ENCODE assay signal across 12 cellular contexts in the genomic region with DNA sequence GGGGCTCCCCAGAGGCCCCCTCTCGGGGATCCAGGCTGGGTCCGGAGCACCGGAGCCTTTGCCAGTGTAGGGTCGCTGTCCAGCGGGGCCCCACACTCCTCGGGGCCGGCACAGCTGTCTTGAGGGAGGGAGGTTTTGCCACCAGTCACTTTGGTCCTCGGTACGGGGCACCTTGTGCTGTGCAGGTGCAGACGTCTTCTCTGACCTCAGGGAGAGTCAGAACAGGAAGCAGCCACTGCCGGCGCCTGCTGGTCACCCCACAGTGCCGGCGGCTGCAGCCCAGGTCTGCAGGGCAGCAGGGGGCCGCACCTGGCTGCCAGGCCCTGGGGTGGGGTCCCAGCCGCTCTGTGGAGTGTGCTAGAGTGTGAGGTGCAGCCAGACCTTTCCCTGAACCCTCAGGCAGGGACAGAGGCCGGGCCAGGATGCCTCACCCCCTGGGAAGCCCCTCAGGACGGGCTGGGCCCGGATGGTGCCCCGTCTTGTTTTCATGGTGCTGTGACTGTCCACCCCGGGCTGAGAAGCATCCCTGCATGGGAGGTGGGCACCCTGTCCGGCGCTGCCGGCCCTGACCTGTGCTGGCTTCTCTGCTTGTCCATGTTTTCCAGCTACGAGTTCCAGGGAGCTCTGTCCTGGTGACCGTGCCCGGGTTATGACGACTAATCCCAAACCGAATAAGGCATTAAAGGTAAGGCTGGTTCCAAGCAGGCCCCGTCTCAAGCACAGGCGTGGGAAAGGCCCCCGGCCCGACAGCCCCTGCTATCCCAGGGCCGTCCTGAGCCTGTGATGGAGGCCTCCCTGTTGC. TPM values are rescaled to one million over a fixed set of nuclear protein-coding genes. Genes with fewer than 3 reads are reported as not detected.
DNase-seq lines count a peak whose midpoint lies in the region; ATAC-seq and TF ChIP-seq lines count a peak whose summit lies in the region.
"Had no signal": no experiment of that assay in that cellular context is flagged by ENCODE, and none has a peak within 500 bp of the region (broad histone marks: within the 10 kb centered on the region; RNA-seq: fewer than 3 reads in every experiment).

No MANE protein-coding gene starts in this region.

- DNase-seq in cardiac muscle cell (ENCODE audit: low read depth in 1 of 2, low spot score in 1 of 2) (no peak), Right ventricle myocardium inferior (ENCODE audit: missing footprints) (no peak), fibroblast of pulmonary artery (ENCODE audit: low read depth) (no peak), ovary (peak in 3 of 5 donors; percentile 21 to 54 (median 47)), aorta (no peak)
- no peak for DNase-seq in activated CD4-positive, CD25-positive, alpha-beta regulatory T cell (lab: John Stamatoyannopoulos, UW)
- DNase-seq in activated T-cell treated with anti-CD3 and anti-CD28 coated beads, Interleukin-2, amount 50 U/mL, for 4 hours = no peak
- DNase-seq: activated T-cell treated with anti-CD3 and anti-CD28 coated beads, Interleukin-2, amount 50 U/mL, for 1 hour; GDM1; natural killer cell; NCI-H1048 had no signal

- peaks cover 13% of the 10 kb centered on the region for H3K4me1 ChIP-seq in cardiac muscle cell (ENCODE audit: low read depth)
- peaks cover 14% of the 10 kb centered on the region for H3K4me1 ChIP-seq in ovary (ENCODE audit: insufficient read depth)
- no peaks in the 10 kb centered on the region for H3K4me1 ChIP-seq in aorta (ENCODE audit: control insufficient read depth in 1 of 2, insufficient read depth in 2 of 2, low read length in 2 of 2)

- intact Hi-C loops in Right ventricle myocardium inferior (cut with DNase I) (no loop called here), ovary (cut with DNase I) (loop anchor here in 1 of 4 donors (5.0 kb wide), 1 partner anchor 34 kb away; the partner anchor contains the start of gene PSMG3), aorta (cut with DNase I) (loop anchor here in 1 of 2 donors (2.0 kb wide), 3 partner anchors 32 to 80 kb away; partner anchors contain the start of genes INTS1, MICALL2 and PSMG3)

- no peak for TF ChIP-seq EP300 in ovary (IDR thresholded peaks at IDR 0.05)

- H3K27me3 ChIP-seq in cardiac muscle cell (no peaks in the 10 kb centered on the region), ovary (no peaks in the 10 kb centered on the region), aorta (ENCODE audit: control insufficient read depth in 1 of 2, insufficient read depth in 2 of 2, low read length in 1 of 2) (no peaks in the 10 kb centered on the region)

- peaks cover 13% of the 10 kb centered on the region for H3K4me1 Mint-ChIP-seq in activated T-cell treated with anti-CD3 and anti-CD28 coated beads, Interleukin-2, amount 50 U/mL, for 4 hours (ENCODE audit: low read depth)

- peak overlapping the region; percentile 38 for H3K27ac ChIP-seq in cardiac muscle cell
- peak overlapping the region; percentile 66 to 91 for H3K27ac ChIP-seq in ovary
- peak overlapping the region; percentile 17 to 76 for H3K27ac ChIP-seq in aorta (ENCODE audit: low read depth in 1 of 2, low read length in 2 of 2)

- peaks cover 2% of the 10 kb centered on the region for H3K36me3 Mint-ChIP-seq in activated T-cell treated with anti-CD3 and anti-CD28 coated beads, Interleukin-2, amount 50 U/mL, for 4 hours (ENCODE audit: insufficient read depth)
- H3K36me3 Mint-ChIP-seq: natural killer cell had no signal

- H3K4me3 Mint-ChIP-seq in activated T-cell treated with anti-CD3 and anti-CD28 coated beads, Interleukin-2, amount 50 U/mL, for 4 hours = no peak overlapping the region
- H3K4me3 Mint-ChIP-seq: natural killer cell had no signal

- WGBS in ovary, 3 donors = 63 to 73% (median 66%) methylated on average over 32 to 34 of the region's 34 CpGs
- 4 to 13% methylated on average over 31 to 34 of the region's 34 CpGs for WGBS in aorta, 2 donors

- no peaks in the 10 kb centered on the region for H3K27me3 Mint-ChIP-seq in activated T-cell treated with anti-CD3 and anti-CD28 coated beads, Interleukin-2, amount 50 U/mL, for 4 hours (ENCODE audit: low read depth)

- no peak for TF ChIP-seq POLR2A in ovary (IDR thresholded peaks at IDR 0.05)

- H3K9me3 Mint-ChIP-seq in activated T-cell treated with anti-CD3 and anti-CD28 coated beads, Interleukin-2, amount 50 U/mL, for 4 hours = no peaks in the 10 kb centered on the region
- H3K9me3 Mint-ChIP-seq: natural killer cell had no signal

- H3K4me3 ChIP-seq in cardiac muscle cell = no peak overlapping the region
- H3K4me3 ChIP-seq in fibroblast of pulmonary artery (replicated peaks; ENCODE audit: low read depth, low read length) = peak overlapping the region; percentile 45
- peak overlapping the region; percentile 45 for H3K4me3 ChIP-seq in ovary
- peak overlapping the region; percentile 9 to 34 for H3K4me3 ChIP-seq in aorta (ENCODE audit: low read length in 2 of 2)

- H3K9me3 ChIP-seq in cardiac muscle cell (ENCODE audit: low read depth) = no peaks in the 10 kb centered on the region
- H3K9me3 ChIP-seq in ovary = no peaks in the 10 kb centered on the region
- H3K9me3 ChIP-seq in aorta (ENCODE audit: control insufficient read depth, low read length) = no peaks in the 10 kb centered on the region

- ATAC-seq in Right ventricle myocardium inferior (no peak), aorta (ENCODE audit: low FRiP score) (no peak), GM18858 (IDR thresholded peaks at IDR 0.05; ENCODE audit: unreplicated experiment) (no peak)
- no peak for ATAC-seq in activated T-cell treated with anti-CD3 and anti-CD28 coated beads, Interleukin-2, amount 50 U/mL, for 4 hours
- ATAC-seq: natural killer cell had no signal

- H3K36me3 ChIP-seq in cardiac muscle cell (no peaks in the 10 kb centered on the region), ovary (no peaks in the 10 kb centered on the region), aorta (ENCODE audit: control insufficient read depth in 1 of 2, insufficient read depth in 2 of 2, low read length in 1 of 2) (peaks cover 0 to 8% of the 10 kb centered on the region in 2 donors)

- TF ChIP-seq CTCF in cardiac muscle cell (IDR thresholded peaks at IDR 0.05; ENCODE audit: low read depth, low read length) (no peak), fibroblast of pulmonary artery (IDR thresholded peaks at IDR 0.05; ENCODE audit: low read length, missing control alignments) (no peak), ovary (IDR thresholded peaks at IDR 0.05) (no peak)

RNA-seq across cellular contexts. Expression of gene MAFK, which starts 8.2 kb away (rescaled TPM):
- total RNA-seq in cardiac muscle cell (15.6 and 16.2 TPM in 2 replicates), Right ventricle myocardium inferior (50.8 TPM), ovary (10 to 100 TPM; 10.5 to 42.0 (median 18.7) TPM), aorta (100 to 1,000 TPM in 1 of 2 donors, 10 to 100 TPM in 1; 86.3 to 131 TPM)
- polyA plus RNA-seq in cardiac muscle cell (3.1 and 4.2 TPM in 2 replicates), ovary (10 to 100 TPM in 1 of 2 donors, 1 to 10 TPM in 1; 1.8 to 22.9 TPM), aorta (100 to 1,000 TPM in 1 of 2 donors, 10 to 100 TPM in 1; 85.4 to 106 TPM)
- total RNA-seq in activated T-cell treated with anti-CD3 and anti-CD28 coated beads, Interleukin-2, amount 50 U/mL, for 4 hours = 10 to 100 TPM; 77.6 to 79.5 (median 78.2) TPM

RNA-seq across cellular contexts. Expression of gene TMEM184A, which starts 17.3 kb away (rescaled TPM):
- total RNA-seq in cardiac muscle cell (2.8 and 3.0 TPM in 2 replicates), Right ventricle myocardium inferior (0.32 TPM), ovary (1 to 10 TPM in 5 of 7 donors, under 1 TPM in 1, not detected in 1; 0.05 to 8.4 (median 1.6) TPM), aorta (under 1 TPM in 1 of 2 donors, not detected in 1; 0.06 TPM)
- polyA plus RNA-seq in cardiac muscle cell (0.75 and 2.1 TPM in 2 replicates), ovary (under 1 TPM in 1 of 2 donors, not detected in 1; 0.13 TPM), aorta (1 to 10 TPM in 1 of 2 donors, under 1 TPM in 1; 0.84 to 6.1 TPM)
- under 1 TPM; 0.11 to 0.19 (median 0.15) TPM for total RNA-seq in activated T-cell treated with anti-CD3 and anti-CD28 coated beads, Interleukin-2, amount 50 U/mL, for 4 hours

RNA-seq across cellular contexts. Expression of gene PSMG3, which starts 31.1 kb away (rescaled TPM):
- 32.7 and 38.4 TPM in 2 replicates for total RNA-seq in cardiac muscle cell
- polyA plus RNA-seq in cardiac muscle cell = 39.2 and 41.2 TPM in 2 replicates
- 13.3 TPM for total RNA-seq in Right ventricle myocardium inferior
- 10 to 100 TPM; 15.6 to 34.5 (median 18.6) TPM for total RNA-seq in ovary
- 10 to 100 TPM; 12.7 to 29.9 TPM for polyA plus RNA-seq in ovary
- total RNA-seq in aorta = 10 to 100 TPM; 14.1 to 18.9 TPM
- 10 to 100 TPM; 42.9 to 45.2 TPM for polyA plus RNA-seq in aorta
- total RNA-seq in activated T-cell treated with anti-CD3 and anti-CD28 coated beads, Interleukin-2, amount 50 U/mL, for 4 hours = 10 to 100 TPM; 75.8 to 82.5 (median 82.5) TPM

RNA-seq across cellular contexts. Expression of gene INTS1, which starts 34.6 kb away (rescaled TPM):
- total RNA-seq in cardiac muscle cell (83.2 and 132 TPM in 2 replicates), Right ventricle myocardium inferior (25.8 TPM), ovary (10 to 100 TPM; 28.5 to 80.5 (median 70.6) TPM), aorta (10 to 100 TPM; 56.4 to 77.9 TPM)
- polyA plus RNA-seq in cardiac muscle cell (54.5 and 80.8 TPM in 2 replicates), ovary (10 to 100 TPM in 1 of 2 donors, 1 to 10 TPM in 1; 1.9 to 48.7 TPM), aorta (100 to 1,000 TPM in 1 of 2 donors, 10 to 100 TPM in 1; 17.2 to 109 TPM)
- total RNA-seq in activated T-cell treated with anti-CD3 and anti-CD28 coated beads, Interleukin-2, amount 50 U/mL, for 4 hours = 100 to 1,000 TPM; 110 to 126 (median 119) TPM

Comparison
In these comparisons a context has a peak if more than half of its experiments do, and no peak if none do; other contexts are left out.
1. DNase-seq: peak in ovary (3 of 5); none in cardiac muscle cell (0 of 2), Right ventricle myocardium inferior (single experiment), fibroblast of pulmonary artery (single experiment), aorta (0 of 2), activated CD4-positive, CD25-positive, alpha-beta regulatory T cell (0 of 4) and activated T-cell treated with anti-CD3 and anti-CD28 coated beads, Interleukin-2, amount 50 U/mL, for 4 hours (single experiment).
2. Peak in every context shown above with its lines, with median percentiles within 50 percentile points of each other: H3K27ac ChIP-seq.